ENCODE assay signal across 25 cellular contexts in genomic region chr15:65062726-65063125, GRCh38. TPM values are rescaled to one million over a fixed set of nuclear protein-coding genes. Genes with fewer than 3 reads are reported as not detected.
DNase-seq lines count a peak whose midpoint lies in the region; ATAC-seq, FAIRE-seq and TF ChIP-seq lines count a peak whose summit lies in the region.
"Had no signal": no experiment of that assay in that cellular context is flagged by ENCODE, and none has a peak within 500 bp of the region (broad histone marks: within the 10 kb centered on the region; RNA-seq: fewer than 3 reads in every experiment).

No MANE protein-coding gene starts in this region.

- TF ChIP-seq CTCF in cardiac muscle cell (IDR thresholded peaks at IDR 0.05; ENCODE audit: low read depth, low read length): no peak
- TF ChIP-seq CTCF in nephron progenitor cell (IDR thresholded peaks at IDR 0.05): no peak

- ATAC-seq in Right ventricle myocardium superior (ENCODE audit: poor library complexity) (no peak), HG02970 (IDR thresholded peaks at IDR 0.05; ENCODE audit: low FRiP score, unreplicated experiment) (no peak)
- ATAC-seq: activated CD8-positive, alpha-beta T cell treated with anti-CD3 and anti-CD28 coated beads for 36 hours; GM12878; naive thymus-derived CD4-positive, alpha-beta T cell; stimulated activated naive B cell treated with anti-CD40 and anti-IgM and Interleukin-4, amounts not matched to agents 10 μg/mL and 1 μg/mL and 100 μg/mL, for 72 hours had no signal

- H3K36me3 ChIP-seq in cardiac muscle cell: no peaks in the 10 kb centered on the region

- no peak overlapping the region for H3K4me3 Mint-ChIP-seq in nephron progenitor cell
- H3K4me3 Mint-ChIP-seq: activated CD8-positive, alpha-beta T cell treated with anti-CD3 and anti-CD28 coated beads for 36 hours; memory B cell; naive thymus-derived CD4-positive, alpha-beta T cell; stimulated activated naive B cell treated with anti-CD40 and anti-IgM and Interleukin-4, amounts not matched to agents 10 μg/mL and 1 μg/mL and 100 μg/mL, for 72 hours; type B pancreatic cell had no signal

- intact Hi-C loops in Right ventricle myocardium superior (cut with DNase I): no loop called here

- peaks cover 3% of the 10 kb centered on the region for H3K27me3 Mint-ChIP-seq in nephron progenitor cell (ENCODE audit: low read depth, poor library complexity)

- peak overlapping the region; percentile 3 for H3K27ac Mint-ChIP-seq in nephron progenitor cell
- H3K27ac Mint-ChIP-seq: activated CD8-positive, alpha-beta T cell treated with anti-CD3 and anti-CD28 coated beads for 36 hours; memory B cell; naive thymus-derived CD4-positive, alpha-beta T cell; stimulated activated naive B cell treated with anti-CD40 and anti-IgM and Interleukin-4, amounts not matched to agents 10 μg/mL and 1 μg/mL and 100 μg/mL, for 72 hours; type B pancreatic cell had no signal

- peaks cover 27% of the 10 kb centered on the region for H3K36me3 Mint-ChIP-seq in nephron progenitor cell (ENCODE audit: low read depth)
- H3K36me3 Mint-ChIP-seq: naive thymus-derived CD4-positive, alpha-beta T cell; stimulated activated naive B cell treated with anti-CD40 and anti-IgM and Interleukin-4, amounts not matched to agents 10 μg/mL and 1 μg/mL and 100 μg/mL, for 72 hours; type B pancreatic cell had no signal

- peaks cover 50% of the 10 kb centered on the region for H3K4me1 Mint-ChIP-seq in nephron progenitor cell

- peak overlapping the region; percentile 21 for H3K27ac ChIP-seq in cardiac muscle cell
- H3K27ac ChIP-seq: 22Rv1 had no signal

- no peaks in the 10 kb centered on the region for H3K9me3 Mint-ChIP-seq in nephron progenitor cell
- H3K9me3 Mint-ChIP-seq: memory B cell; stimulated activated naive B cell treated with anti-CD40 and anti-IgM and Interleukin-4, amounts not matched to agents 10 μg/mL and 1 μg/mL and 100 μg/mL, for 72 hours; type B pancreatic cell had no signal

- FAIRE-seq in urothelium cell line (lab: Jason Lieb, UNC): peak; percentile 30
- FAIRE-seq: GM12878, keratinocyte had no signal

- H3K4me3 ChIP-seq in cardiac muscle cell: no peak overlapping the region
- H3K4me3 ChIP-seq: GM12878 had no signal

- no peaks in the 10 kb centered on the region for H3K27me3 ChIP-seq in cardiac muscle cell

- H3K4me1 ChIP-seq in cardiac muscle cell (ENCODE audit: low read depth): peaks cover 21% of the 10 kb centered on the region

- DNase-seq in cardiac muscle cell (ENCODE audit: low read depth in 1 of 2, low spot score in 1 of 2) (no peak), Right ventricle myocardium superior (no peak), nephron progenitor cell (no peak), urothelium cell line (ENCODE audit: low spot score) (no peak)
- no peak for DNase-seq in stimulated activated CD4-positive, alpha-beta T cell treated with anti-CD3 and anti-CD28 coated beads, Interleukin-12 subunit alpha, Interleukin-12 subunit beta, amount 100 ng/mL, for 4 hours
- DNase-seq: activated CD8-positive, alpha-beta T cell treated with anti-CD3 and anti-CD28 coated beads for 36 hours; amniotic stem cell; central memory CD4-positive, alpha-beta T cell; foreskin fibroblast; HCEC 1CT; hippocampal formation; naive thymus-derived CD4-positive, alpha-beta T cell; NCI-H1417; NCI-H524; RPMI8226; stimulated activated CD4-positive, alpha-beta T cell treated with anti-CD3 and anti-CD28 coated beads, Interleukin-2, amount 100 ng/mL, for 24 hours; stimulated activated naive B cell treated with anti-CD40 and anti-IgM and Interleukin-4, amounts not matched to agents 10 μg/mL and 1 μg/mL and 100 μg/mL, for 72 hours; T1000 had no signal

- no peaks in the 10 kb centered on the region for H3K9me3 ChIP-seq in cardiac muscle cell (ENCODE audit: low read depth)

RNA-seq across cellular contexts. Expression of gene RASL12, which starts 5.1 kb away (rescaled TPM):
- 7.0 and 38.2 TPM in 2 replicates for total RNA-seq in cardiac muscle cell
- polyA plus RNA-seq in cardiac muscle cell: 4.0 and 28.4 TPM in 2 replicates
- total RNA-seq in Right ventricle myocardium superior: 19.7 TPM
- total RNA-seq: activated CD8-positive, alpha-beta T cell treated with anti-CD3 and anti-CD28 coated beads for 36 hours; naive thymus-derived CD4-positive, alpha-beta T cell had no signal
- polyA plus RNA-seq: GM12878; keratinocyte; naive thymus-derived CD4-positive, alpha-beta T cell had no signal

RNA-seq across cellular contexts. Expression of gene KBTBD13, which starts 13.8 kb away (rescaled TPM):
- total RNA-seq in cardiac muscle cell (3.3 and 5.0 TPM in 2 replicates), Right ventricle myocardium superior (9.4 TPM)
- 4.8 and 5.0 TPM in 2 replicates for polyA plus RNA-seq in cardiac muscle cell
- total RNA-seq: activated CD8-positive, alpha-beta T cell treated with anti-CD3 and anti-CD28 coated beads for 36 hours; naive thymus-derived CD4-positive, alpha-beta T cell; osteocyte had no signal
- polyA plus RNA-seq: GM12878; keratinocyte; naive thymus-derived CD4-positive, alpha-beta T cell had no signal

RNA-seq across cellular contexts. Expression of gene SLC51B, which starts 17.5 kb away (rescaled TPM):
- total RNA-seq in cardiac muscle cell (not detected in 2 replicates), Right ventricle myocardium superior (not detected)
- not detected in 2 replicates for polyA plus RNA-seq in cardiac muscle cell
- total RNA-seq: activated CD8-positive, alpha-beta T cell treated with anti-CD3 and anti-CD28 coated beads for 36 hours; naive thymus-derived CD4-positive, alpha-beta T cell; osteocyte had no signal
- polyA plus RNA-seq: keratinocyte; naive thymus-derived CD4-positive, alpha-beta T cell had no signal

RNA-seq across cellular contexts. Expression of gene MTFMT, which starts 33.3 kb away (rescaled TPM):
- 51.8 and 53.5 TPM in 2 replicates for total RNA-seq in cardiac muscle cell
- polyA plus RNA-seq in cardiac muscle cell: 26.6 and 31.8 TPM in 2 replicates
- total RNA-seq in Right ventricle myocardium superior: 17.3 TPM

RNA-seq across cellular contexts. Expression of gene UBAP1L, which starts 52.3 kb away (rescaled TPM):
- total RNA-seq in cardiac muscle cell (3.7 and 5.1 TPM in 2 replicates), Right ventricle myocardium superior (1.6 TPM)
- polyA plus RNA-seq in cardiac muscle cell: 1.6 and 2.7 TPM in 2 replicates
